7 cellular contexts compared by ENCODE assay signal in genomic region chr2:134600208-134600607, GRCh38.
"Had no signal": no experiment of that assay in that cellular context is flagged by ENCODE, and none has a peak within 500 bp of the region (broad histone marks: within the 10 kb centered on the region; RNA-seq: fewer than 3 reads in every experiment).

No MANE protein-coding gene starts in this region.

- H3K27ac ChIP-seq: HL-60 had no signal

- FAIRE-seq: H1, H54 had no signal

- H2AFZ ChIP-seq: GM23338 had no signal

- DNase-seq: H9, HCEC 1CT, KG1 had no signal

- H3K4me3 ChIP-seq: GM23338 had no signal

- H3K4me2 ChIP-seq: GM23338 had no signal

- ATAC-seq: GM23338 had no signal
